Comparison of ENCODE assay signal across 18 cellular contexts in the genomic region with DNA sequence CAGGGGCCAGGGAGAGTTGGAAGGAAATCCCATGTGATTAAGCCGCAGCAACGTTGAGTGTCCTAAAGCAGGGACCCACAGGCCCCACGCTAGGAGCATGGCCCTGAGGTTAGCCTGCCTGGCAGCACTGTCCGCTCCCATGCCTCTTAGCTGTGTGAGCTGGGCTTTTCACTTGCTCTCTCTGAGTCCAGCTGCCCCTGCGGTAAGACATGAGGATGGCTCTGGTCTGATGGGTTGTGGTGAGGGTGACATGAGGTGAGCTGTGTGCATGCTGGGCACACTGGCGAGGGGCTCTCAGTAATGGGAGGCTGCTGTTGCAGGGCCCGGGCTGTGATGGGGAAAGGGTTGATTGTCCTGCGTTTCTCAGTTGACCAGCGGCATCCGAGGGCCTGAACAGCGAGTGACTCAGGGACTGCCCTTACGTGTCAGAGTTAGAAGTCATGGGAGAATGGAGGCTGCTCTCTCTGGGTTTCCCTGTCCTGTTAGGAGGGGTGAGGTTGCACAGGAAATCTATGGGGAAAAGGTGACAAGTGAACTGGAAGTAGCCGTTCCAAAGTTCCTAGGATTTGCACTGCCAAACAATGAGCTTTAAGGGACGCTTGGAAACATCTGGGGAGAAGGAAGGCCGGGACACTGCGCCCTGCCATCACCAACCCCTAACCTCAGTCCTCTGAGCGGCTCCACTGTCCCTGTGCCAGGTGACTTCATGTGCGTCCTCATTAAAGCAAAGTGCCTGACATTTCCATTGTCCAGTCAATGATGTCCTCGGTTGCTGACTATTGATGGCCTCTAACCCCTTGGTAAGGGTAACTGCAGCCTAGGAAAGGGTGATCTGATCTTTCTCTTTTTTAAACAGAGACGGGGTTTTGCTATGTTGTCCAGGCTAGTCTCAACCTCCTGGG. TPM values are rescaled to one million over a fixed set of nuclear protein-coding genes. Genes with fewer than 3 reads are reported as not detected.
A peak's percentile ranks its signal among the peaks of the same experiment; 100 is the strongest.
DNase-seq lines count a peak whose midpoint lies in the region; ATAC-seq, FAIRE-seq and TF ChIP-seq lines count a peak whose summit lies in the region.
"Had no signal": no experiment of that assay in that cellular context is flagged by ENCODE, and none has a peak within 500 bp of the region (broad histone marks: within the 10 kb centered on the region; RNA-seq: fewer than 3 reads in every experiment).

No MANE protein-coding gene starts in this region.

- no peaks in the 10 kb centered on the region for H3K36me3 ChIP-seq in left ventricle myocardium inferior

- FAIRE-seq in H54 (lab: Jason Lieb, UNC): no peak
- FAIRE-seq: A549, GM19239 had no signal

- no peak for TF ChIP-seq POLR2A in H54 (IDR thresholded peaks at IDR 0.05; ENCODE audit: low read depth, low read length)

- ATAC-seq in activated naive CD8-positive, alpha-beta T cell treated with anti-CD3 and anti-CD28 coated beads, Interleukin-2, amount 50 U/mL, for 24 hours: peak; percentile 15
- ATAC-seq in GM19351 (IDR thresholded peaks at IDR 0.05; ENCODE audit: unreplicated experiment): no peak
- ATAC-seq: PC-3, Right ventricle myocardium inferior had no signal

- H3K4me3 Mint-ChIP-seq in activated naive CD8-positive, alpha-beta T cell treated with anti-CD3 and anti-CD28 coated beads, Interleukin-2, amount 50 U/mL, for 24 hours: no peak overlapping the region
- H3K4me3 Mint-ChIP-seq in neural crest cell: peak overlapping the region; percentile 34
- H3K4me3 Mint-ChIP-seq: CD14-positive monocyte had no signal

- H3K27me3 Mint-ChIP-seq in activated naive CD8-positive, alpha-beta T cell treated with anti-CD3 and anti-CD28 coated beads, Interleukin-2, amount 50 U/mL, for 24 hours: no peaks in the 10 kb centered on the region
- peaks cover 2% of the 10 kb centered on the region for H3K27me3 Mint-ChIP-seq in neural crest cell (ENCODE audit: low read depth)

- H3K36me3 Mint-ChIP-seq in activated naive CD8-positive, alpha-beta T cell treated with anti-CD3 and anti-CD28 coated beads, Interleukin-2, amount 50 U/mL, for 24 hours (ENCODE audit: low read depth): peaks cover 8% of the 10 kb centered on the region
- peaks cover 11% of the 10 kb centered on the region for H3K36me3 Mint-ChIP-seq in neural crest cell (ENCODE audit: low read depth)
- H3K36me3 Mint-ChIP-seq: CD14-positive monocyte had no signal

- intact Hi-C loops in cardiac septum (cut with DNase I) (no loop called here), left ventricle myocardium inferior (cut with micrococcal nuclease) (no loop called here)

- no peaks in the 10 kb centered on the region for H3K4me1 ChIP-seq in left ventricle myocardium inferior
- H3K4me1 ChIP-seq: A549 had no signal

- H3K27ac Mint-ChIP-seq in activated naive CD8-positive, alpha-beta T cell treated with anti-CD3 and anti-CD28 coated beads, Interleukin-2, amount 50 U/mL, for 24 hours: no peak overlapping the region
- H3K27ac Mint-ChIP-seq in neural crest cell (ENCODE audit: unreplicated experiment): no peak overlapping the region

- DNase-seq in cardiac septum (ENCODE audit: low spot score) (peak; percentile 54), left ventricle myocardium inferior (no peak), neural crest cell (ENCODE audit: low read depth, low spot score) (no peak), NCI-H2196 (lab: John Stamatoyannopoulos, UW; ENCODE audit: unreplicated experiment) (no peak), H54 (ENCODE audit: insufficient read length, low spot score) (no peak)
- no peak for DNase-seq in activated naive CD8-positive, alpha-beta T cell treated with anti-CD3 and anti-CD28 coated beads, Interleukin-2, amount 50 U/mL, for 24 hours
- DNase-seq: COR-L47, DMS153, KG1, NCI-H1092 treated with DMSO at 0.1 percent for 48 hours, NCI-H1694, NCI-H446, PC-3 had no signal

- H3K27ac ChIP-seq in left ventricle myocardium inferior (replicated peaks): no peak overlapping the region
- H3K27ac ChIP-seq: A549 had no signal

- H3K9me3 Mint-ChIP-seq in activated naive CD8-positive, alpha-beta T cell treated with anti-CD3 and anti-CD28 coated beads, Interleukin-2, amount 50 U/mL, for 24 hours: no peaks in the 10 kb centered on the region
- no peaks in the 10 kb centered on the region for H3K9me3 Mint-ChIP-seq in neural crest cell

- H3K27me3 ChIP-seq in left ventricle myocardium inferior (ENCODE audit: low read depth): no peaks in the 10 kb centered on the region

- no peaks in the 10 kb centered on the region for H3K4me1 Mint-ChIP-seq in activated naive CD8-positive, alpha-beta T cell treated with anti-CD3 and anti-CD28 coated beads, Interleukin-2, amount 50 U/mL, for 24 hours
- no peaks in the 10 kb centered on the region for H3K4me1 Mint-ChIP-seq in neural crest cell
- H3K4me1 Mint-ChIP-seq: CD14-positive monocyte had no signal

- H3K4me3 ChIP-seq in left ventricle myocardium inferior: no peak overlapping the region
- H3K4me3 ChIP-seq: A549 had no signal

- TF ChIP-seq CTCF in left ventricle myocardium inferior (IDR thresholded peaks at IDR 0.05; ENCODE audit: borderline replicate concordance): no peak
- TF ChIP-seq CTCF in neural crest cell (conservative IDR thresholded peaks at IDR 0.05): no peak

- no peaks in the 10 kb centered on the region for H3K9me3 ChIP-seq in left ventricle myocardium inferior (replicated peaks)
- H3K9me3 ChIP-seq: A549 had no signal

RNA-seq across cellular contexts. Expression of a gene that starts 51.3 kb away (rescaled TPM):
- total RNA-seq in cardiac septum (32.8 TPM), left ventricle myocardium inferior (27.3 TPM), neural crest cell (132 and 140 TPM in 2 replicates)
